In genomic region chr6:148750826-148751225, GRCh38 we compare ENCODE assay signal across 22 cellular contexts. TPM values are rescaled to one million over a fixed set of nuclear protein-coding genes. Genes with fewer than 3 reads are reported as not detected.
DNase-seq lines count a peak whose midpoint lies in the region; FAIRE-seq and TF ChIP-seq lines count a peak whose summit lies in the region.
"Had no signal": no experiment of that assay in that cellular context is flagged by ENCODE, and none has a peak within 500 bp of the region (broad histone marks: within the 10 kb centered on the region; RNA-seq: fewer than 3 reads in every experiment).

No MANE protein-coding gene starts in this region.

- H3K4me2 ChIP-seq in astrocyte (ENCODE audit: low read length): no peak overlapping the region

- H3K27me3 ChIP-seq in astrocyte (ENCODE audit: insufficient read depth, low read length): no peaks in the 10 kb centered on the region

- intact Hi-C loops in activated CD4-positive, alpha-beta T cell treated with anti-CD3 and anti-CD28 coated beads, Interleukin-2, amount 10 ng/mL, durations not matched to agents 24 days and 14 days (cut with micrococcal nuclease): no loop called here

- H3K27ac ChIP-seq in astrocyte (ENCODE audit: low read depth, low read length): no peak overlapping the region
- H3K27ac ChIP-seq: gastroesophageal sphincter had no signal

- DNase-seq in activated CD4-positive, alpha-beta T cell treated with anti-CD3 and anti-CD28 coated beads, Interleukin-2, amount 10 ng/mL, durations not matched to agents 24 days and 14 days: peak; percentile 41
- no peak for DNase-seq in activated CD4-positive, alpha-beta T cell treated with anti-CD3 and anti-CD28 coated beads, Interleukin-2, amount 50 U/mL, for 1 hour
- DNase-seq in astrocyte (ENCODE audit: low read depth) (peak; percentile 58), fibroblast of pulmonary artery (ENCODE audit: low read depth) (peak; percentile 64), skeletal muscle cell (ENCODE audit: low read depth) (peak; percentile 68), CD1c-positive myeloid dendritic cell (ENCODE audit: extremely low spot score) (no peak), NCI-H446 (lab: John Stamatoyannopoulos, UW) (no peak)
- DNase-seq in activated effector memory CD4-positive, alpha-beta T cell treated with Interleukin-2 at 50 U/mL for 16 hours: no peak
- DNase-seq: activated naive CD4-positive, alpha-beta T cell treated with anti-CD3 and anti-CD28 coated beads, Interleukin-2, amount 10 ng/mL, durations not matched to agents 7 days and 5 days; activated T-cell treated with anti-CD3 and anti-CD28 coated beads, Interleukin-2, amount 50 U/mL, for 48 hours; aorta; DMS153; GF-D8; KBM-7; NCI-H1930; RPMI8226 had no signal

- H4K20me1 ChIP-seq in astrocyte (ENCODE audit: insufficient read depth, low read length): peaks cover 27% of the 10 kb centered on the region

- peaks cover 11% of the 10 kb centered on the region for H3K4me1 Mint-ChIP-seq in activated CD4-positive, alpha-beta T cell treated with anti-CD3 and anti-CD28 coated beads, Interleukin-2, amount 10 ng/mL, durations not matched to agents 24 days and 14 days
- peaks cover 2% of the 10 kb centered on the region for H3K4me1 Mint-ChIP-seq in astrocyte (ENCODE audit: low read depth, unreplicated experiment)

- TF ChIP-seq CTCF in astrocyte (IDR thresholded peaks at IDR 0.05; ENCODE audit: insufficient read depth, low read depth, low read length) (no peak), fibroblast of pulmonary artery (IDR thresholded peaks at IDR 0.05; ENCODE audit: low read length, missing control alignments) (no peak)

- H3K9ac ChIP-seq in astrocyte (ENCODE audit: low read length): no peak overlapping the region

- H3K9me3 ChIP-seq in astrocyte (ENCODE audit: insufficient read depth, low read depth, low read length): no peaks in the 10 kb centered on the region
- H3K9me3 ChIP-seq: gastroesophageal sphincter had no signal

- no peaks in the 10 kb centered on the region for H3K36me3 Mint-ChIP-seq in activated CD4-positive, alpha-beta T cell treated with anti-CD3 and anti-CD28 coated beads, Interleukin-2, amount 10 ng/mL, durations not matched to agents 24 days and 14 days (ENCODE audit: low read depth)
- no peaks in the 10 kb centered on the region for H3K36me3 Mint-ChIP-seq in astrocyte (ENCODE audit: low read depth, unreplicated experiment)
- H3K36me3 Mint-ChIP-seq: activated naive CD4-positive, alpha-beta T cell treated with anti-CD3 and anti-CD28 coated beads, Interleukin-2, amount 10 ng/mL, durations not matched to agents 7 days and 5 days; mesothelial cell of epicardium; natural killer cell treated with Interleukin-12 subunit alpha and Interleukin-12 subunit beta and Interleukin-15 and Interleukin-18, amount 100 ng/mL, for 72 hours; stimulated activated memory B cell treated with anti-CD40 and anti-IgM and Interleukin-4, amounts not matched to agents 10 μg/mL and 1 μg/mL and 100 μg/mL, for 72 hours had no signal

- H3K36me3 ChIP-seq in astrocyte (ENCODE audit: insufficient read depth, low read length): no peaks in the 10 kb centered on the region
- H3K36me3 ChIP-seq: gastroesophageal sphincter had no signal

- H2AFZ ChIP-seq in astrocyte (ENCODE audit: low read depth, low read length): no peak overlapping the region

- H3K9me3 Mint-ChIP-seq in activated CD4-positive, alpha-beta T cell treated with anti-CD3 and anti-CD28 coated beads, Interleukin-2, amount 10 ng/mL, durations not matched to agents 24 days and 14 days: no peaks in the 10 kb centered on the region
- H3K9me3 Mint-ChIP-seq in astrocyte (ENCODE audit: unreplicated experiment): no peaks in the 10 kb centered on the region
- H3K9me3 Mint-ChIP-seq: activated naive CD4-positive, alpha-beta T cell treated with anti-CD3 and anti-CD28 coated beads, Interleukin-2, amount 10 ng/mL, durations not matched to agents 7 days and 5 days; dendritic cell treated with granulocyte-macrophage colony-stimulating factor and Interleukin-4, amounts not matched to agents 40 ng/mL and 50 ng/mL, for 4 days; mesothelial cell of epicardium; natural killer cell treated with Interleukin-12 subunit alpha and Interleukin-12 subunit beta and Interleukin-15 and Interleukin-18, amount 100 ng/mL, for 72 hours; stimulated activated memory B cell treated with anti-CD40 and anti-IgM and Interleukin-4, amounts not matched to agents 10 μg/mL and 1 μg/mL and 100 μg/mL, for 72 hours had no signal

- peaks cover 64% of the 10 kb centered on the region for H3K27me3 Mint-ChIP-seq in activated CD4-positive, alpha-beta T cell treated with anti-CD3 and anti-CD28 coated beads, Interleukin-2, amount 10 ng/mL, durations not matched to agents 24 days and 14 days
- peaks cover 5% of the 10 kb centered on the region for H3K27me3 Mint-ChIP-seq in astrocyte (ENCODE audit: low read depth, unreplicated experiment)
- H3K27me3 Mint-ChIP-seq: stimulated activated memory B cell treated with anti-CD40 and anti-IgM and Interleukin-4, amounts not matched to agents 10 μg/mL and 1 μg/mL and 100 μg/mL, for 72 hours had no signal

- no peak overlapping the region for H3K4me3 Mint-ChIP-seq in activated CD4-positive, alpha-beta T cell treated with anti-CD3 and anti-CD28 coated beads, Interleukin-2, amount 10 ng/mL, durations not matched to agents 24 days and 14 days
- H3K4me3 Mint-ChIP-seq in astrocyte (ENCODE audit: unreplicated experiment): no peak overlapping the region
- H3K4me3 Mint-ChIP-seq: activated naive CD4-positive, alpha-beta T cell treated with anti-CD3 and anti-CD28 coated beads, Interleukin-2, amount 10 ng/mL, durations not matched to agents 7 days and 5 days; dendritic cell treated with granulocyte-macrophage colony-stimulating factor and Interleukin-4, amounts not matched to agents 40 ng/mL and 50 ng/mL, for 4 days; mesothelial cell of epicardium; natural killer cell treated with Interleukin-12 subunit alpha and Interleukin-12 subunit beta and Interleukin-15 and Interleukin-18, amount 100 ng/mL, for 72 hours; stimulated activated memory B cell treated with anti-CD40 and anti-IgM and Interleukin-4, amounts not matched to agents 10 μg/mL and 1 μg/mL and 100 μg/mL, for 72 hours had no signal

- H3K79me2 ChIP-seq in astrocyte (ENCODE audit: insufficient read depth, low read length): peaks cover 42% of the 10 kb centered on the region

- peaks cover 13% of the 10 kb centered on the region for H3K4me1 ChIP-seq in astrocyte (ENCODE audit: insufficient read depth, low read length)

- H3K4me3 ChIP-seq in astrocyte (ENCODE audit: insufficient read depth, low read depth, low read length) (no peak overlapping the region), fibroblast of pulmonary artery (replicated peaks; ENCODE audit: low read depth, low read length) (no peak overlapping the region), skeletal muscle cell (ENCODE audit: low read depth, low read length) (no peak overlapping the region)
- H3K4me3 ChIP-seq: gastroesophageal sphincter had no signal

- H3K27ac Mint-ChIP-seq in activated CD4-positive, alpha-beta T cell treated with anti-CD3 and anti-CD28 coated beads, Interleukin-2, amount 10 ng/mL, durations not matched to agents 24 days and 14 days: no peak overlapping the region
- no peak overlapping the region for H3K27ac Mint-ChIP-seq in astrocyte (ENCODE audit: unreplicated experiment)
- H3K27ac Mint-ChIP-seq: activated naive CD4-positive, alpha-beta T cell treated with anti-CD3 and anti-CD28 coated beads, Interleukin-2, amount 10 ng/mL, durations not matched to agents 7 days and 5 days; CD14-positive monocyte; dendritic cell treated with granulocyte-macrophage colony-stimulating factor and Interleukin-4, amounts not matched to agents 40 ng/mL and 50 ng/mL, for 4 days; mesothelial cell of epicardium; natural killer cell treated with Interleukin-12 subunit alpha and Interleukin-12 subunit beta and Interleukin-15 and Interleukin-18, amount 100 ng/mL, for 72 hours; stimulated activated memory B cell treated with anti-CD40 and anti-IgM and Interleukin-4, amounts not matched to agents 10 μg/mL and 1 μg/mL and 100 μg/mL, for 72 hours had no signal

- no peak for FAIRE-seq in astrocyte (lab: Jason Lieb, UNC)

RNA-seq across cellular contexts. Expression of gene UST, which starts 4.0 kb away (rescaled TPM):
- total RNA-seq in activated CD4-positive, alpha-beta T cell treated with anti-CD3 and anti-CD28 coated beads, Interleukin-2, amount 10 ng/mL, durations not matched to agents 24 days and 14 days: 0.70 and 0.90 TPM in 2 replicates
- 15.3 and 18.0 TPM in 2 replicates for total RNA-seq in astrocyte

Comparison
In these comparisons a context has a peak if more than half of its experiments do, and no peak if none do; other contexts are left out.
1. DNase-seq: peak in activated CD4-positive, alpha-beta T cell treated with anti-CD3 and anti-CD28 coated beads, Interleukin-2, amount 10 ng/mL, durations not matched to agents 24 days and 14 days (single experiment), astrocyte (single experiment), fibroblast of pulmonary artery (single experiment) and skeletal muscle cell (single experiment); none in activated CD4-positive, alpha-beta T cell treated with anti-CD3 and anti-CD28 coated beads, Interleukin-2, amount 50 U/mL, for 1 hour (single experiment), CD1c-positive myeloid dendritic cell (single experiment), activated effector memory CD4-positive, alpha-beta T cell treated with Interleukin-2 at 50 U/mL for 16 hours (single experiment) and NCI-H446 (0 of 2).